Comparison of ENCODE assay signal across 31 cellular contexts in the genomic region with DNA sequence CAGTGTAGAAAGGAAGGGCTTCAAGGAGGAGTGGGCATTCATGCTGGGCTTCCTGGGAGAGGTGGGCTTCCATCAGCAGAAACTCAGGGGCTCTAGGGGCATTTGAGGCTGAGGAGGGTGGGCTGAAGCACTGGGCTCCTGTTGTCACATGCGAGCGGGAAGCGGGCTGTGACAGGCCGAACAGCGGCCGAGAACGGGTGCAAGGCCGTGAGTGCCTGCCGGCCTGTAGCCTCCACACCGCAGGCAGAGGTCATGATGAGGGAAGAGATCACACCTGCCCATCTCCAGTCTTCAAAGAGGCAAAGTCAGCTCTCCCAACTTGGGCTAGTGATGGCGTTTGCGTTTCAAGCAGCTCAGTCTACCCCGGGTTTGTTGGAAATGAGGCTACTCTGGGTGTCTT. TPM values are rescaled to one million over a fixed set of nuclear protein-coding genes. Genes with fewer than 3 reads are reported as not detected.
"Had no signal": no experiment of that assay in that cellular context is flagged by ENCODE, and none has a peak within 500 bp of the region (broad histone marks: within the 10 kb centered on the region; RNA-seq: fewer than 3 reads in every experiment).

No MANE protein-coding gene starts in this region.

- DNase-seq: activated B cell treated with CpG ODN at 0.5 μM for 24 hours; activated CD4-positive, alpha-beta T cell treated with anti-CD3 and anti-CD28 coated beads for 48 hours; activated CD4-positive, alpha-beta T cell treated with anti-CD3 and anti-CD28 coated beads, Interleukin-2, amount 50 U/mL, for 1 hour; activated CD4-positive, alpha-beta T cell treated with anti-CD3 and anti-CD28 coated beads, Interleukin-2, amount 50 U/mL, for 48 hours; activated CD8-positive, alpha-beta memory T cell treated with anti-CD3 and anti-CD28 coated beads for 24 hours; activated CD8-positive, alpha-beta T cell treated with anti-CD3 and anti-CD28 coated beads for 36 hours; activated effector memory CD4-positive, alpha-beta T cell treated with Interleukin-2 at 50 U/mL for 16 hours; activated gamma-delta T cell treated with Interleukin-2 at 50 U/mL for 16 hours; activated naive CD4-positive, alpha-beta T cell treated with anti-CD3 and anti-CD28 coated beads, Interleukin-2, amount 50 U/mL, for 16 hours; activated naive CD4-positive, alpha-beta T cell treated with Interleukin-2 at 50 U/mL for 16 hours; activated T-cell treated with anti-CD3 and anti-CD28 coated beads, Interleukin-2, amount 50 U/mL, for 4 hours; amniotic stem cell; aorta; body of pancreas; caudate nucleus; cortex of kidney; dermis blood vessel endothelial cell; effector CD4-positive, alpha-beta T cell; effector memory CD8-positive, alpha-beta T cell; erythroblast; foreskin keratinocyte; gastrocnemius medialis; glutamatergic neuron; T-helper 1 cell; T-helper 17 cell; T1000; WERI-Rb-1 had no signal

- ATAC-seq: activated CD4-positive, CD25-positive, alpha-beta regulatory T cell treated with anti-CD3 and anti-CD28 coated beads, Interleukin-2, amount 50 U/mL, for 24 hours; activated CD8-positive, alpha-beta T cell treated with anti-CD3 and anti-CD28 coated beads for 36 hours; activated T-cell treated with anti-CD3 and anti-CD28 coated beads, Interleukin-2, amount 50 U/mL, for 4 hours; activated T-helper 17 cell treated with anti-CD3 and anti-CD28 coated beads, Interleukin-2, amount 50 U/mL, for 72 hours; body of pancreas; effector memory CD8-positive, alpha-beta T cell; foreskin keratinocyte; gastrocnemius medialis; T-helper 17 cell had no signal

RNA-seq across cellular contexts. Expression of a gene that starts 0.9 kb away (rescaled TPM):
- total RNA-seq: activated B cell treated with CpG ODN at 0.5 μM for 24 hours; activated CD8-positive, alpha-beta T cell treated with anti-CD3 and anti-CD28 coated beads for 36 hours; activated T-cell treated with anti-CD3 and anti-CD28 coated beads, Interleukin-2, amount 50 U/mL, for 4 hours; activated T-helper 17 cell treated with anti-CD3 and anti-CD28 coated beads, Interleukin-2, amount 50 U/mL, for 72 hours; aorta; body of pancreas; chondrocyte; dermis blood vessel endothelial cell; esophagus muscularis mucosa; foreskin keratinocyte; gastrocnemius medialis; T-helper 17 cell had no signal

RNA-seq across cellular contexts. Expression of a gene that starts 34.7 kb away (rescaled TPM):
- total RNA-seq: activated B cell treated with CpG ODN at 0.5 μM for 24 hours; activated CD8-positive, alpha-beta T cell treated with anti-CD3 and anti-CD28 coated beads for 36 hours; activated T-cell treated with anti-CD3 and anti-CD28 coated beads, Interleukin-2, amount 50 U/mL, for 4 hours; activated T-helper 17 cell treated with anti-CD3 and anti-CD28 coated beads, Interleukin-2, amount 50 U/mL, for 72 hours; aorta; body of pancreas; chondrocyte; dermis blood vessel endothelial cell; esophagus muscularis mucosa; foreskin keratinocyte; gastrocnemius medialis; T-helper 17 cell had no signal
